Comparison of ENCODE assay signal across 8 cellular contexts in the genomic region with DNA sequence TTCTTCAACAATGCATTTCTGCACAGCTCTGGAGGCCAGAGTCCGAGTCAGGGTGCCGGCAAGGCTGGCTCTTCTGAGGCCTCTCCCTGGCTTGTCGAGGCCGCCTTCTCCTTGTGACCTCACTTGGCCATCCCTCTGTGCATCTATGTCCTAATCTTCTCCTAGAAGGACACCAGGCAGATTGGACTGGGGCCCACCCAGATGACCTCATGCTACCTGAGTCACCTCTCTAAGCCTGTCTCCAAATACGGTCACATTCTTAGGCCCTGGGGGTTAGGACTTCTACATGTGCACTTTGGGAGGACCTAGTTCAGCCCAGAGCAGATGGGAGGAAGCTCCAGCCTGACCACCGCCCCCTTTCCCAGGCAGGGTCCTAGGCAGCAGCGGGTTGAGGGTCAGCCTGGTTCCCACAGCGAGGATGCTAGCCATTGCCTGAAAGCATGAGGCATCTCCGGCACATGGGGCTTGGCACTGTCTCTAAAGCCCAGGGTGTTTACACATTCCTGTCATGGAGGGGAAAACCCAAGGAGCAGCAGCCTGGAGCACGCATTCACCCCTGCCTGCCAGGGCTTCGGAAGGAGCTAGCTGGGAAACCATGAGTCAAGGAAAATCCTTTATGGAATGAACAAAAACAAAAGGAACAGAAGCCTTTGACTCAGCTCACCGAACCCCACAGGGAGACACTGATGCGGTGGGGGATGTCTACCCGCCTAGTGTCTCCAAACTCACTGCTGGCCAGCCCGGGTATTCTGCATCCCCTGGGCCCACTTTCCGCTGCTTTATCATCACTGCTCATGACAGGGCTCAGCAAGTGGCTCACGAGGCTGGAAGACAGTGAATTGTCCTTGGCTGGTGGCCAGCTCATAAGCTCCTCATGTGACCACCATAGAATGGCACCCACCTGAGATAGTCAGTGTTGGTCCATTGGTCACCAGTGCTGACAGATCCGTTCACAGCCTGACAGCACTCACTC.
DNase-seq lines count a peak whose midpoint lies in the region; ATAC-seq, FAIRE-seq and TF ChIP-seq lines count a peak whose summit lies in the region.
"Not testable (repeated sequence)": the region's sequence is repeated elsewhere in the genome, so short reads cannot be mapped to it uniquely, and the experiment has no call there.

No MANE protein-coding gene starts in this region.

- H3K27ac Mint-ChIP-seq in Calu3 (ENCODE audit: unreplicated experiment), result peak overlapping the region; percentile 58

- not testable (repeated sequence) for TF ChIP-seq EP300 in ovary (IDR thresholded peaks at IDR 0.05)

- H3K36me3 Mint-ChIP-seq in Calu3 (ENCODE audit: insufficient read depth, unreplicated experiment), result peaks cover 33% of the 10 kb centered on the region

- H3K9me3 Mint-ChIP-seq in Calu3 (ENCODE audit: low read depth, unreplicated experiment), result not testable (repeated sequence)

- H3K9me3 ChIP-seq in RWPE2 (ENCODE audit: severe bottlenecking); kidney (ENCODE audit: control insufficient read depth in 1 of 2, low read length in 2 of 2); ovary; upper lobe of right lung: not testable (repeated sequence)

- not testable (repeated sequence) for TF ChIP-seq CTCF in Calu3 (IDR thresholded peaks at IDR 0.05; ENCODE audit: unreplicated experiment); RWPE2 (IDR thresholded peaks at IDR 0.05; ENCODE audit: poor library complexity, severe bottlenecking); kidney (IDR thresholded peaks at IDR 0.05; ENCODE audit: borderline replicate concordance, extremely low read depth, insufficient read depth); ovary (IDR thresholded peaks at IDR 0.05); upper lobe of right lung (IDR thresholded peaks at IDR 0.05)

- CTCF ChIA-PET in Calu3 (lab: Charles Lee), result not testable (repeated sequence)

- H3K4me1 Mint-ChIP-seq in Calu3 (ENCODE audit: low read depth, unreplicated experiment), result peaks cover 41% of the 10 kb centered on the region

- not testable (repeated sequence) for H3K36me3 ChIP-seq in RWPE2 (ENCODE audit: low read depth); kidney (ENCODE audit: control insufficient read depth in 1 of 2, insufficient read depth in 2 of 2, low read length in 2 of 2); ovary; upper lobe of right lung

- ATAC-seq in RWPE2 (ENCODE audit: low read depth), result peak; percentile 66
- ATAC-seq in upper lobe of right lung, result peak; percentile 5

- FAIRE-seq in kidney (lab: Jason Lieb, UNC), result not testable (repeated sequence)

- TF ChIP-seq POLR2A in ovary (IDR thresholded peaks at IDR 0.05), result not testable (repeated sequence)

- intact Hi-C loops in Calu3 (cut with micrococcal nuclease; ENCODE audit: unreplicated experiment); kidney (cut with DNase I); ovary (cut with DNase I); upper lobe of right lung (cut with DNase I): not testable (repeated sequence)

- not testable (repeated sequence) for H3K4me3 Mint-ChIP-seq in Calu3 (ENCODE audit: low read depth, unreplicated experiment)

- 49 to 53% (median 50%) methylated on average over 18 of the region's 18 CpGs for WGBS in ovary, 3 donors

- H3K27ac ChIP-seq in RWPE2 (ENCODE audit: poor library complexity, severe bottlenecking) (peak overlapping the region; percentile 60), ovary (peak overlapping the region in 1 of 2 donors; percentile 30)
- H3K27ac ChIP-seq in kidney (ENCODE audit: low read depth in 2 of 2, low read length in 2 of 2); upper lobe of right lung: not testable (repeated sequence)

- not testable (repeated sequence) for H3K4me3 ChIP-seq in RWPE2 (ENCODE audit: severe bottlenecking); kidney (ENCODE audit: low read length in 2 of 2); ovary; upper lobe of right lung

- not testable (repeated sequence) for DNase-seq in Calu3, upper lobe of right lung
- DNase-seq in HS-27A (ENCODE audit: low read depth), result peak; percentile 39
- DNase-seq in RWPE2 (ENCODE audit: low spot score), result peak; percentile 87
- DNase-seq in brain pericyte (ENCODE audit: low read depth, low spot score), result peak; percentile 88
- peak; percentile 91 for DNase-seq in fibroblast of gingiva (ENCODE audit: low read depth)
- DNase-seq in kidney, result peak; percentile 60
- DNase-seq in ovary, result peak in 4 of 5 donors; percentile 52 to 70 (median 58)

- H3K27me3 ChIP-seq in RWPE2 (ENCODE audit: insufficient read depth, poor library complexity, severe bottlenecking); ovary; upper lobe of right lung: not testable (repeated sequence)

- BruUV-seq in Calu3 (replicated peaks; lab: Mats Ljungman, UMichigan), result not testable (repeated sequence)

- not testable (repeated sequence) for H3K9ac ChIP-seq in kidney (ENCODE audit: low read length in 2 of 2)

- H3K27me3 Mint-ChIP-seq in Calu3 (ENCODE audit: unreplicated experiment), result not testable (repeated sequence)

- H3K4me1 ChIP-seq in RWPE2 (ENCODE audit: insufficient read depth, poor library complexity, severe bottlenecking), result peaks cover 38% of the 10 kb centered on the region
- H3K4me1 ChIP-seq in kidney (ENCODE audit: control insufficient read depth in 1 of 2, insufficient read depth in 1 of 2, low read depth in 1 of 2, low read length in 2 of 2); upper lobe of right lung: not testable (repeated sequence)
- peaks cover 22% of the 10 kb centered on the region for H3K4me1 ChIP-seq in ovary (ENCODE audit: insufficient read depth)
